Comparison of ENCODE assay signal across 20 cellular contexts in the genomic region with DNA sequence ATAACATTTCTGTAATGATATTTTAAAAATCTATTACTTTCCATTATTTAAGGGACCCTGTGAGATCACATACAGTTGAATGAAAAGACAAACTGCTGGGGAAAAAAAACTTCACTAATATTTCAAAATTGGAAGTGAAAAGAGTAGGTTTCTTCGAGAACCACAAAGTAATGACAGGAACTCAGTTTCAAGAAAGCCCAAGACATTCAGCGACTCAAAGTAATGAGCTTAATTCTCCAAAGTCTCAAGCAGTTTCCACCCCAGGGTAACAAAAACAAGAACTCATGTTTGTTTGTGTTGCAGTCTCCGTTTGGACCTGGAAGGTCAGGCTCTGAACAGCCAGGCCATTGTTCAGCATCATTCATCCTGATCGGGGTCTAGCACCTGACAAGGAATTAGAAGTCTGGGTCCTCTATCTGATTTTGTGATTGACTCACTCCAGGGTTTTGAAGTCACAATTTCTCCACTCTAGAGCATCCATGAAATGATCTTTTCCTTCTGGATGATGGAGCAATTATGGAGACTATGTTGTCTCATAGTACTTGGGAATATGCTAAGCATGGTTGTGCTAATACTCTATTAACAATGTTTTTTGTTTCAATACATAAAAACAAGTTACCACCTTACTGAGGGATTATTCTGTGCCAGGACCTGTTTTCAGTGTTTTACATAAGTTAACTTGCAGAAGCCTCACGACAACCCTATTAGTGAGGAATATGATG.
"Had no signal": no experiment of that assay in that cellular context is flagged by ENCODE, and none has a peak within 500 bp of the region (broad histone marks: within the 10 kb centered on the region; RNA-seq: fewer than 3 reads in every experiment).

No MANE protein-coding gene starts in this region.

- H3K4me3 ChIP-seq: colonic mucosa, heart left ventricle, stomach, thoracic aorta had no signal

- H3K4me3 Mint-ChIP-seq: naive thymus-derived CD4-positive, alpha-beta T cell; nephron progenitor cell had no signal

- ATAC-seq: esophagus mucosa; heart left ventricle; left cardiac atrium; naive thymus-derived CD4-positive, alpha-beta T cell; right cardiac atrium had no signal

- H3K4me1 Mint-ChIP-seq: naive thymus-derived CD4-positive, alpha-beta T cell had no signal

- H3K9me3 Mint-ChIP-seq: nephron progenitor cell had no signal

- H3K27me3 ChIP-seq: colonic mucosa, neutrophil, stomach had no signal

- H3K4me1 ChIP-seq: colonic mucosa, heart left ventricle had no signal

- H3K27ac ChIP-seq: colonic mucosa, heart left ventricle, neutrophil, stomach, thoracic aorta had no signal

- H3K36me3 ChIP-seq: colonic mucosa, heart left ventricle, neutrophil, stomach, thoracic aorta had no signal

- H3K27ac Mint-ChIP-seq: naive thymus-derived CD4-positive, alpha-beta T cell had no signal

- H3K36me3 Mint-ChIP-seq: naive thymus-derived CD4-positive, alpha-beta T cell had no signal

- DNase-seq: cerebellar nuclear complex; colonic mucosa; dermis blood vessel endothelial cell; heart left ventricle; hypothalamus; left cardiac atrium; mesendoderm; naive thymus-derived CD4-positive, alpha-beta T cell; nephron progenitor cell; posterior cingulate gyrus; right cardiac atrium; small intestine; stimulated activated CD4-positive, alpha-beta T cell treated with anti-CD3 and anti-CD28 coated beads, Interleukin-12 subunit alpha, Interleukin-12 subunit beta, amount 100 ng/mL, for 4 hours; stimulated activated naive CD4-positive, alpha-beta T cell; stomach; substantia nigra; trophoblast cell had no signal

- H3K9me3 ChIP-seq: colonic mucosa, heart left ventricle, neutrophil, stomach, thoracic aorta had no signal
